1 cellular context compared by ENCODE assay signal in the genomic region with DNA sequence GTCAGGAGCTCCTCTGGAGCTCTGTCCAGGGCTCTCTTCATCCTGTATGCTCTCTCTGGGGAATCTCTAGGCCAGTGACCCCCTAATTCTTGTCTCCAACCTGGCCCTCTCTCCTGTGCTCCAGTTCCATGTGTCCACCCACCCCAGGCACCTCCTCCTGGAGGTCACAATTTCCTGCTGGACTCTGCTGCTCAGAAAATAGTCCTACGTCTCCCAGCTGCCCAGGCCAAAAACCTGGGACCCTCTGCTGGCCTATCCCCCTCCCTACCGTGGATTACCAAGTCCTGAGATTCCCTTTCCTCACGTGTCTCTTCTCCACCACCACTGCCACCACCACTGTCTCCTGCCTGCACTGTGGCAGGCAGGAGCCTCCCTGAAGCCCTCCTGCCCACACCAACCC.
TF ChIP-seq lines count a peak whose summit lies in the region.

No MANE protein-coding gene starts in this region.

TF ChIP-seq in HCT116, 20 proteins besides CTCF, POLR2A, EP300 and RAD21 (continued from another document):
- TF ChIP-seq, protein P1, sequence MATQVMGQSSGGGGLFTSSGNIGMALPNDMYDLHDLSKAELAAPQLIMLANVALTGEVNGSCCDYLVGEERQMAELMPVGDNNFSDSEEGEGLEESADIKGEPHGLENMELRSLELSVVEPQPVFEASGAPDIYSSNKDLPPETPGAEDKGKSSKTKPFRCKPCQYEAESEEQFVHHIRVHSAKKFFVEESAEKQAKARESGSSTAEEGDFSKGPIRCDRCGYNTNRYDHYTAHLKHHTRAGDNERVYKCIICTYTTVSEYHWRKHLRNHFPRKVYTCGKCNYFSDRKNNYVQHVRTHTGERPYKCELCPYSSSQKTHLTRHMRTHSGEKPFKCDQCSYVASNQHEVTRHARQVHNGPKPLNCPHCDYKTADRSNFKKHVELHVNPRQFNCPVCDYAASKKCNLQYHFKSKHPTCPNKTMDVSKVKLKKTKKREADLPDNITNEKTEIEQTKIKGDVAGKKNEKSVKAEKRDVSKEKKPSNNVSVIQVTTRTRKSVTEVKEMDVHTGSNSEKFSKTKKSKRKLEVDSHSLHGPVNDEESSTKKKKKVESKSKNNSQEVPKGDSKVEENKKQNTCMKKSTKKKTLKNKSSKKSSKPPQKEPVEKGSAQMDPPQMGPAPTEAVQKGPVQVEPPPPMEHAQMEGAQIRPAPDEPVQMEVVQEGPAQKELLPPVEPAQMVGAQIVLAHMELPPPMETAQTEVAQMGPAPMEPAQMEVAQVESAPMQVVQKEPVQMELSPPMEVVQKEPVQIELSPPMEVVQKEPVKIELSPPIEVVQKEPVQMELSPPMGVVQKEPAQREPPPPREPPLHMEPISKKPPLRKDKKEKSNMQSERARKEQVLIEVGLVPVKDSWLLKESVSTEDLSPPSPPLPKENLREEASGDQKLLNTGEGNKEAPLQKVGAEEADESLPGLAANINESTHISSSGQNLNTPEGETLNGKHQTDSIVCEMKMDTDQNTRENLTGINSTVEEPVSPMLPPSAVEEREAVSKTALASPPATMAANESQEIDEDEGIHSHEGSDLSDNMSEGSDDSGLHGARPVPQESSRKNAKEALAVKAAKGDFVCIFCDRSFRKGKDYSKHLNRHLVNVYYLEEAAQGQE (IDR thresholded peaks at IDR 0.05; ENCODE audit: low read depth) = no peak
- TF ChIP-seq TCF7L2 (IDR thresholded peaks at IDR 0.05; ENCODE audit: borderline replicate concordance, extremely low read depth, insufficient read depth, insufficient read length) = no peak
